8 cellular contexts compared by ENCODE assay signal in genomic region chr7:192035-192649, GRCh38. TPM values are rescaled to one million over a fixed set of nuclear protein-coding genes. Genes with fewer than 3 reads are reported as not detected.
DNase-seq lines count a peak whose midpoint lies in the region; ATAC-seq and TF ChIP-seq lines count a peak whose summit lies in the region.

Gene FAM20C (plus strand): TSS chr7:192571. CDS start chr7:193200, 629 bp downstream.

- intact Hi-C loops in ascending aorta (cut with DNase I): loop anchor here (1.0 kb wide), 1 partner anchor 37 kb away; no protein-coding TSS in a partner anchor
- intact Hi-C loops in left cardiac atrium (cut with DNase I): loop anchor here in 1 of 2 donors (5.0 kb wide), 1 partner anchor 40 kb away; no protein-coding TSS in a partner anchor
- intact Hi-C loops in transverse colon (cut with DNase I; ENCODE audit: low total_unique reads): loop anchor here (5.0 kb wide), 1 partner anchor 40 kb away; no protein-coding TSS in a partner anchor

- H3K4me3 Mint-ChIP-seq in osteocyte (ENCODE audit: unreplicated experiment): peak within 1 kb of the TSS; percentile 69

- 1% methylated on average over 11 of the region's 84 CpGs; no CpG with 5 or more reads in 1 of the 2 donors for WGBS in transverse colon (ENCODE audit: low coverage in 1 of 2), 2 donors

- ATAC-seq in left cardiac atrium (peak; percentile 88 to 91), GM19324 (IDR thresholded peaks at IDR 0.05; ENCODE audit: low FRiP score, unreplicated experiment) (no peak)

- H3K36me3 Mint-ChIP-seq in osteocyte (ENCODE audit: unreplicated experiment): peaks cover 24% of the 10 kb centered on the region

- H3K27ac Mint-ChIP-seq in osteocyte (ENCODE audit: unreplicated experiment): peak within 1 kb of the TSS; percentile 91

- H3K27me3 ChIP-seq in ascending aorta: no peaks in the 10 kb centered on the region
- H3K27me3 ChIP-seq in transverse colon: peaks cover 16% of the 10 kb centered on the region

- no peaks in the 10 kb centered on the region for H3K9me3 Mint-ChIP-seq in osteocyte (ENCODE audit: unreplicated experiment)

- H3K27ac ChIP-seq in ascending aorta: peak within 1 kb of the TSS; percentile 89 to 92
- H3K27ac ChIP-seq in transverse colon: peak within 1 kb of the TSS; percentile 86 to 91 (median 88)

- H3K27me3 Mint-ChIP-seq in osteocyte (ENCODE audit: unreplicated experiment): no peaks in the 10 kb centered on the region

- H3K4me1 ChIP-seq in ascending aorta (peaks cover 17 to 26% of the 10 kb centered on the region in 2 donors), transverse colon (peaks cover 0 to 41% (median 25%) of the 10 kb centered on the region in 4 donors)

- in situ Hi-C loops in transverse colon (cut with MboI; ENCODE audit: low pct_ligation_motif_present in 1 of 4, low pct_unique_long_range_greater_than_20kb in 1 of 4, low sequenced_read_pairs in 3 of 4): no loop called here

- TF ChIP-seq POLR2A in transverse colon (IDR thresholded peaks at IDR 0.05): peak; percentile 46

- DNase-seq in activated CD4-positive, alpha-beta T cell treated with anti-CD3 and anti-CD28 coated beads for 24 hours (ENCODE audit: low read depth in 2 of 2): peak; percentile 5 to 28
- DNase-seq in activated CD4-positive, alpha-beta T cell treated with anti-CD3 and anti-CD28 coated beads for 1 hour: no peak
- DNase-seq in SK-N-DZ (ENCODE audit: low spot score) (peak; percentile 55), ascending aorta (ENCODE audit: low spot score in 2 of 2) (peak; percentile 25 to 90), left cardiac atrium (peak; percentile 90), osteocyte (ENCODE audit: extremely low spot score, unreplicated experiment) (peak; percentile 95), transverse colon (peak; percentile 83)

- no peak for TF ChIP-seq EP300 in transverse colon (IDR thresholded peaks at IDR 0.05; ENCODE audit: low read depth)

- peaks cover 18 to 21% of the 10 kb centered on the region in 2 donors for H3K36me3 ChIP-seq in ascending aorta
- H3K36me3 ChIP-seq in transverse colon: no peaks in the 10 kb centered on the region

- peak within 1 kb of the TSS; percentile 82 to 83 for H3K4me3 ChIP-seq in ascending aorta
- H3K4me3 ChIP-seq in transverse colon: peak within 1 kb of the TSS; percentile 54 to 74 (median 59)

- no peak for TF ChIP-seq CTCF in ascending aorta (IDR thresholded peaks at IDR 0.05)
- TF ChIP-seq CTCF in osteocyte (IDR thresholded peaks at IDR 0.05): no peak
- TF ChIP-seq CTCF in transverse colon (IDR thresholded peaks at IDR 0.05): no peak

- peaks cover 44% of the 10 kb centered on the region for H3K4me1 Mint-ChIP-seq in osteocyte (ENCODE audit: unreplicated experiment)

- H3K9me3 ChIP-seq in ascending aorta: no peaks in the 10 kb centered on the region
- no peaks in the 10 kb centered on the region for H3K9me3 ChIP-seq in transverse colon

RNA-seq across cellular contexts. Expression of gene FAM20C, which starts in this region (rescaled TPM):
- polyA plus RNA-seq in SK-N-DZ (2014; cell fraction: cytosol; rRNA removed): 12.9 and 14.3 TPM in 2 replicates
- polyA plus RNA-seq in SK-N-DZ (2014; cell fraction: nucleus; rRNA removed): 17.7 and 19.5 TPM in 2 replicates
- total RNA-seq in ascending aorta (90.8 TPM), left cardiac atrium (10 to 100 TPM; 30.7 to 62.5 TPM), osteocyte (132 and 143 TPM in 2 replicates), transverse colon (10 to 100 TPM; 10.5 to 62.3 (median 23.5) TPM)
